15 cellular contexts compared by ENCODE assay signal in the genomic region with DNA sequence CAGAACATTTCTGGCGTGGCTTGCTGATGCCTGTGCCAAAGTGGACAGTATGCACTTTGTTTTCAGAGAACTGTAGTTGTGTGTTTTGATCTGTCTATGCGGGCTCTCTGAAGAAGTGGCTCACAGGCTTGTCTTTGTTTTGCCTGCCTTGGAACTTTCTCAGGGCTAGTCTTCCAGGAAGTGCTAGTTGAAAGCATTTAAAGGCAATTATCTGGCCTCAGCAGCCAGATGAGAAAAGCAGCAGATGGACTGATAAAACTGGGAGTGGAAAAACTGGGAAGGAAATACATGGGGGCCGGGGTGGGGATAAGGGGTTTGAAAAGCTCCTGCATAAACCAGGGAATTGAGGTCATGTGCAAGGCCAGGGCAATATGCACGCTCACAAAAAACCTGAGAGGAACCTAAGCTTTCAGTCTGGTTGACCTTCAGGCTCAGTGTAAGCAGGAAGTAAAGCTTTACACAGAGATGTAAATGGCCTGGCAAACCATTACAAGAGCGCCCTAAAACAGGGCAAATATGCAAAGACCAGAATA.
"Had no signal": no experiment of that assay in that cellular context is flagged by ENCODE, and none has a peak within 500 bp of the region (broad histone marks: within the 10 kb centered on the region; RNA-seq: fewer than 3 reads in every experiment).

No MANE protein-coding gene starts in this region.

- H3K27me3 Mint-ChIP-seq: activated CD4-positive, alpha-beta T cell treated with anti-CD3 and anti-CD28 coated beads, Interleukin-2, amount 10 ng/mL, durations not matched to agents 24 days and 14 days; stimulated activated naive CD8-positive, alpha-beta T cell treated with anti-CD3 and anti-CD28 coated beads, Interleukin-15, Interleukin-2, amounts not matched to agents 100 ng/mL and 50 ng/mL, for 24 hours had no signal

- H3K4me3 ChIP-seq: adrenal gland, colonic mucosa, gastroesophageal sphincter, thoracic aorta had no signal

- DNase-seq: activated CD4-positive, alpha-beta T cell treated with anti-CD3 and anti-CD28 coated beads, Interleukin-2, amount 10 ng/mL, durations not matched to agents 24 days and 14 days; activated naive CD4-positive, alpha-beta T cell treated with anti-CD3 and anti-CD28 coated beads, Interleukin-2, amount 50 U/mL, for 16 hours; activated T-cell treated with anti-CD3 and anti-CD28 coated beads for 4 hours; adrenal gland; colonic mucosa; effector CD4-positive, alpha-beta T cell; left colon; stimulated activated CD4-positive, alpha-beta T cell treated with anti-CD3 and anti-CD28 coated beads, Interleukin-15, amount 100 ng/mL, for 24 hours; stimulated activated CD4-positive, alpha-beta T cell treated with anti-CD3 and anti-CD28 coated beads, Interleukin-4, amount 100 ng/mL, for 24 hours had no signal

- H3K4me1 Mint-ChIP-seq: nephron had no signal

- H3K36me3 ChIP-seq: adrenal gland, colonic mucosa had no signal

- H3K4me3 Mint-ChIP-seq: activated CD4-positive, alpha-beta T cell treated with anti-CD3 and anti-CD28 coated beads, Interleukin-2, amount 10 ng/mL, durations not matched to agents 24 days and 14 days; nephron; stimulated activated naive CD8-positive, alpha-beta T cell treated with anti-CD3 and anti-CD28 coated beads, Interleukin-15, Interleukin-2, amounts not matched to agents 100 ng/mL and 50 ng/mL, for 24 hours had no signal

- H3K27ac Mint-ChIP-seq: activated CD4-positive, alpha-beta T cell treated with anti-CD3 and anti-CD28 coated beads, Interleukin-2, amount 10 ng/mL, durations not matched to agents 24 days and 14 days; activated T-helper 2 cell treated with anti-CD3 and anti-CD28 coated beads, Interferon-gamma antibody, Interleukin-2, Interleukin-4, amounts not matched to agents 10 μg/mL and 5 μg/mL and 100 μg/mL, durations not matched to agents 14 hours and 24 hours and 36 hours; nephron; stimulated activated naive CD8-positive, alpha-beta T cell treated with anti-CD3 and anti-CD28 coated beads, Interleukin-15, Interleukin-2, amounts not matched to agents 100 ng/mL and 50 ng/mL, for 24 hours had no signal

- H3K27me3 ChIP-seq: adrenal gland, colonic mucosa, gastroesophageal sphincter had no signal

- H3K4me1 ChIP-seq: adrenal gland, colonic mucosa, gastroesophageal sphincter had no signal

- H3K9me3 ChIP-seq: colonic mucosa had no signal

- ATAC-seq: gastroesophageal sphincter, left colon had no signal

- H3K27ac ChIP-seq: adrenal gland, colonic mucosa, epithelial cell of prostate, gastroesophageal sphincter, thoracic aorta had no signal
